In the genomic region with DNA sequence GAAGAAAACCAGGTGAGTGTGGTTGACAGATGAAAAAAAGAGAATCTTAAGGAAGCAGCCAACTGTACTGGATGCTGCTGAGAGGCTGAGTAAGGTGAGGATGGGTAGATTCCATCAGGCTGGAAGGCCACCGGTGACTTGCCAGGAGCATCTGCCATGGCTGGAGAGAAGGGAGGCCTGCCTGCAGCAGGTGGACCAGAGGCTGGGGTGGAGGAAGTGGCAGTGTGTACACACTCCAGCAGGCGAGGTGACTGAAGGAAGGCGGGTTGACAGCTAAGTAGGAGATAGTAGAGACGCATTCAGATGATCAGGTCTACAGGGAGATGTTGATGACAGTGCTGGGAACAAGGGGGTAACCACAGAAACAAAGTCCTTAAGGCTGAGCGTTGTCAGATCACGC, we compare ENCODE assay signal across 35 cellular contexts.
"Had no signal": no experiment of that assay in that cellular context is flagged by ENCODE, and none has a peak within 500 bp of the region (broad histone marks: within the 10 kb centered on the region; RNA-seq: fewer than 3 reads in every experiment).

No MANE protein-coding gene starts in this region.

- H3K36me3 ChIP-seq: adrenal gland, brain microvascular endothelial cell, breast epithelium had no signal

- H3K27ac Mint-ChIP-seq: activated B cell treated with CpG ODN at 0.5 μM for 24 hours; activated CD4-positive, alpha-beta memory T cell treated with anti-CD3 and anti-CD28 coated beads for 36 hours; activated CD4-positive, alpha-beta T cell treated with anti-CD3 and anti-CD28 coated beads, Interleukin-2, amount 10 ng/mL, durations not matched to agents 24 days and 14 days; activated CD8-positive, alpha-beta T cell treated with anti-CD3 and anti-CD28 coated beads for 36 hours; activated naive CD4-positive, alpha-beta T cell treated with anti-CD3 and anti-CD28 coated beads for 36 hours; activated naive CD4-positive, alpha-beta T cell treated with anti-CD3 and anti-CD28 coated beads, Interleukin-2, amount 50 U/mL, for 72 hours; activated naive CD8-positive, alpha-beta T cell treated with anti-CD3 and anti-CD28 coated beads for 36 hours; activated T-cell treated with anti-CD3 and anti-CD28 coated beads, Interleukin-2, amount 50 U/mL, for 72 hours; activated T-helper 1 cell treated with anti-CD3 and anti-CD28 coated beads, Interleukin-12 subunit alpha, Interleukin-12 subunit beta, Interleukin-2, Interleukin-4 antibody, amounts not matched to agents 30 ng/mL and 10 ng/mL and 1 ng/mL, durations not matched to agents 14 hours and 24 hours and 36 hours; activated T-helper 17 cell treated with anti-CD3 and anti-CD28 coated beads, Interleukin-2, amount 50 U/mL, for 72 hours; T-helper 1 cell treated with Interleukin-12 subunit alpha and Interleukin-12 subunit beta and Interleukin-4 antibody, amounts not matched to agents 30 μg/mL and 1 μg/mL, for 36 hours; T-helper 2 cell treated with Interferon-gamma antibody and Interleukin-4, amounts not matched to agents 5 μg/mL and 100 μg/mL, for 36 hours had no signal

- H3K27me3 ChIP-seq: adrenal gland, body of pancreas, brain microvascular endothelial cell, breast epithelium had no signal

- H3K4me1 ChIP-seq: adrenal gland, body of pancreas, breast epithelium had no signal

- H3K4me3 Mint-ChIP-seq: activated B cell treated with CpG ODN at 0.5 μM for 24 hours; activated CD4-positive, alpha-beta memory T cell treated with anti-CD3 and anti-CD28 coated beads for 36 hours; activated CD4-positive, alpha-beta T cell treated with anti-CD3 and anti-CD28 coated beads, Interleukin-2, amount 10 ng/mL, durations not matched to agents 24 days and 14 days; activated CD8-positive, alpha-beta T cell treated with anti-CD3 and anti-CD28 coated beads for 36 hours; activated naive CD4-positive, alpha-beta T cell treated with anti-CD3 and anti-CD28 coated beads for 36 hours; activated naive CD8-positive, alpha-beta T cell treated with anti-CD3 and anti-CD28 coated beads for 36 hours; activated T-cell treated with anti-CD3 and anti-CD28 coated beads, Interleukin-2, amount 50 U/mL, for 4 hours; activated T-cell treated with anti-CD3 and anti-CD28 coated beads, Interleukin-2, amount 50 U/mL, for 72 hours; activated T-helper 1 cell treated with anti-CD3 and anti-CD28 coated beads, Interleukin-12 subunit alpha, Interleukin-12 subunit beta, Interleukin-2, Interleukin-4 antibody, amounts not matched to agents 30 ng/mL and 10 ng/mL and 1 ng/mL, durations not matched to agents 14 hours and 24 hours and 36 hours; activated T-helper 17 cell treated with anti-CD3 and anti-CD28 coated beads, Interleukin-2, amount 50 U/mL, for 72 hours; T-helper 1 cell treated with Interleukin-12 subunit alpha and Interleukin-12 subunit beta and Interleukin-4 antibody, amounts not matched to agents 30 μg/mL and 1 μg/mL, for 36 hours; T-helper 2 cell treated with Interferon-gamma antibody and Interleukin-4, amounts not matched to agents 5 μg/mL and 100 μg/mL, for 36 hours had no signal

- H3K4me1 Mint-ChIP-seq: activated B cell treated with CpG ODN at 0.5 μM for 24 hours; activated CD4-positive, alpha-beta T cell treated with anti-CD3 and anti-CD28 coated beads, Interleukin-2, amount 10 ng/mL, durations not matched to agents 24 days and 14 days; activated naive CD8-positive, alpha-beta T cell treated with anti-CD3 and anti-CD28 coated beads for 36 hours; activated T-helper 17 cell treated with anti-CD3 and anti-CD28 coated beads, Interleukin-2, amount 50 U/mL, for 72 hours had no signal

- H3K36me3 Mint-ChIP-seq: activated CD4-positive, alpha-beta memory T cell treated with anti-CD3 and anti-CD28 coated beads for 36 hours; activated naive CD4-positive, alpha-beta T cell treated with anti-CD3 and anti-CD28 coated beads, Interleukin-2, amount 50 U/mL, for 72 hours; activated naive CD8-positive, alpha-beta T cell treated with anti-CD3 and anti-CD28 coated beads for 36 hours had no signal

- H3K9me3 Mint-ChIP-seq: activated B cell treated with CpG ODN at 0.5 μM for 24 hours; activated CD4-positive, alpha-beta memory T cell treated with anti-CD3 and anti-CD28 coated beads for 36 hours; activated CD4-positive, alpha-beta T cell treated with anti-CD3 and anti-CD28 coated beads, Interleukin-2, amount 10 ng/mL, durations not matched to agents 24 days and 14 days; activated CD8-positive, alpha-beta T cell treated with anti-CD3 and anti-CD28 coated beads for 36 hours; activated naive CD4-positive, alpha-beta T cell treated with anti-CD3 and anti-CD28 coated beads for 36 hours; activated naive CD4-positive, alpha-beta T cell treated with anti-CD3 and anti-CD28 coated beads, Interleukin-2, amount 50 U/mL, for 72 hours; activated naive CD8-positive, alpha-beta T cell treated with anti-CD3 and anti-CD28 coated beads for 36 hours; activated T-cell treated with anti-CD3 and anti-CD28 coated beads, Interleukin-2, amount 50 U/mL, for 4 hours; activated T-cell treated with anti-CD3 and anti-CD28 coated beads, Interleukin-2, amount 50 U/mL, for 72 hours; activated T-helper 1 cell treated with anti-CD3 and anti-CD28 coated beads, Interleukin-12 subunit alpha, Interleukin-12 subunit beta, Interleukin-2, Interleukin-4 antibody, amounts not matched to agents 30 ng/mL and 10 ng/mL and 1 ng/mL, durations not matched to agents 14 hours and 24 hours and 36 hours; activated T-helper 17 cell treated with anti-CD3 and anti-CD28 coated beads, Interleukin-2, amount 50 U/mL, for 72 hours; T-helper 1 cell treated with Interleukin-12 subunit alpha and Interleukin-12 subunit beta and Interleukin-4 antibody, amounts not matched to agents 30 μg/mL and 1 μg/mL, for 36 hours; T-helper 2 cell treated with Interferon-gamma antibody and Interleukin-4, amounts not matched to agents 5 μg/mL and 100 μg/mL, for 36 hours had no signal

- H3K27me3 Mint-ChIP-seq: activated CD4-positive, alpha-beta T cell treated with anti-CD3 and anti-CD28 coated beads, Interleukin-2, amount 10 ng/mL, durations not matched to agents 24 days and 14 days had no signal

- H3K9me3 ChIP-seq: adrenal gland, body of pancreas, breast epithelium had no signal

- H3K27ac ChIP-seq: adrenal gland, body of pancreas, brain microvascular endothelial cell, breast epithelium, VCaP had no signal

- H3K4me3 ChIP-seq: adrenal gland, body of pancreas, breast epithelium had no signal

- DNase-seq: activated B cell treated with CpG ODN at 0.5 μM for 24 hours; activated CD4-positive, alpha-beta memory T cell treated with anti-CD3 and anti-CD28 coated beads for 36 hours; activated CD4-positive, alpha-beta T cell treated with anti-CD3 and anti-CD28 coated beads for 4 hours; activated CD4-positive, alpha-beta T cell treated with anti-CD3 and anti-CD28 coated beads, Interleukin-2, amount 10 ng/mL, durations not matched to agents 24 days and 14 days; activated CD4-positive, alpha-beta T cell treated with anti-CD3 and anti-CD28 coated beads, Interleukin-2, amount 50 U/mL, for 1 hour; activated CD4-positive, alpha-beta T cell treated with anti-CD3 and anti-CD28 coated beads, Interleukin-2, amount 50 U/mL, for 4 hours; activated CD4-positive, CD25-positive, alpha-beta regulatory T cell treated with anti-CD3 and anti-CD28 coated beads, Interleukin-2, amount 50 U/mL, for 72 hours; activated CD8-positive, alpha-beta memory T cell treated with anti-CD3 and anti-CD28 coated beads, Interleukin-2, amount 50 U/mL, for 4 hours; activated CD8-positive, alpha-beta T cell treated with anti-CD3 and anti-CD28 coated beads for 36 hours; activated effector memory CD4-positive, alpha-beta T cell treated with anti-CD3 and anti-CD28 coated beads, Interleukin-2, amount 50 U/mL, for 16 hours; activated gamma-delta T cell treated with Interleukin-2 at 50 U/mL for 16 hours; activated naive CD4-positive, alpha-beta T cell; activated naive CD4-positive, alpha-beta T cell treated with anti-CD3 and anti-CD28 coated beads for 36 hours; activated naive CD4-positive, alpha-beta T cell treated with anti-CD3 and anti-CD28 coated beads, Interleukin-2, amount 50 U/mL, for 16 hours; activated naive CD8-positive, alpha-beta T cell treated with anti-CD3 and anti-CD28 coated beads for 36 hours; activated T-cell treated with anti-CD3 and anti-CD28 coated beads for 4 hours; activated T-cell treated with anti-CD3 and anti-CD28 coated beads, Interleukin-2, amount 50 U/mL, for 1 hour; activated T-cell treated with anti-CD3 and anti-CD28 coated beads, Interleukin-2, amount 50 U/mL, for 4 hours; activated T-cell treated with anti-CD3 and anti-CD28 coated beads, Interleukin-2, amount 50 U/mL, for 72 hours; adrenal gland; amniotic stem cell; aorta; body of pancreas; brain microvascular endothelial cell; central memory CD4-positive, alpha-beta T cell; T-helper 1 cell; T-helper 2 cell; T-helper 9 cell had no signal

- ATAC-seq: activated CD8-positive, alpha-beta T cell treated with anti-CD3 and anti-CD28 coated beads for 36 hours; activated naive CD4-positive, alpha-beta T cell treated with anti-CD3 and anti-CD28 coated beads, Interleukin-2, amount 50 U/mL, for 72 hours; activated T-cell treated with anti-CD3 and anti-CD28 coated beads, Interleukin-2, amount 50 U/mL, for 4 hours; activated T-cell treated with anti-CD3 and anti-CD28 coated beads, Interleukin-2, amount 50 U/mL, for 72 hours; activated T-helper 17 cell treated with anti-CD3 and anti-CD28 coated beads, Interleukin-2, amount 50 U/mL, for 72 hours; body of pancreas had no signal
